ENCODE assay signal across 12 cellular contexts in genomic region chr16:23837553-23838308, GRCh38. TPM values are rescaled to one million over a fixed set of nuclear protein-coding genes. Genes with fewer than 3 reads are reported as not detected.
A peak's percentile ranks its signal among the peaks of the same experiment; 100 is the strongest.
DNase-seq lines count a peak whose midpoint lies in the region; ATAC-seq lines count a peak whose summit lies in the region.
"Had no signal": no experiment of that assay in that cellular context is flagged by ENCODE, and none has a peak within 500 bp of the region (broad histone marks: within the 10 kb centered on the region; RNA-seq: fewer than 3 reads in every experiment).

No MANE protein-coding gene starts in this region.

- peak overlapping the region; percentile 60 to 76 for H3K4me3 ChIP-seq in stomach smooth muscle (ENCODE audit: low read length in 2 of 2)

- no peaks in the 10 kb centered on the region for H3K36me3 ChIP-seq in stomach smooth muscle (ENCODE audit: control insufficient read depth in 2 of 2, insufficient read depth in 2 of 2, low read length in 2 of 2)

- DNase-seq in activated CD4-positive, alpha-beta T cell treated with anti-CD3 and anti-CD28 coated beads, Interleukin-2, amount 10 ng/mL, durations not matched to agents 7 days and 5 days = no peak
- DNase-seq in activated CD4-positive, alpha-beta T cell treated with anti-CD3 and anti-CD28 coated beads for 1 hour = no peak
- DNase-seq in T-cell (peak in 1 of 34 experiments; percentile 10), germinal center (ENCODE audit: low spot score) (peak; percentile 38), left lobe of liver (ENCODE audit: low spot score) (no peak), cortex of kidney (lab: John Stamatoyannopoulos, UW) (no peak)
- DNase-seq: trophoblast cell had no signal

- peaks cover 74% of the 10 kb centered on the region for H3K4me1 Mint-ChIP-seq in activated CD4-positive, alpha-beta T cell treated with anti-CD3 and anti-CD28 coated beads, Interleukin-2, amount 10 ng/mL, durations not matched to agents 7 days and 5 days
- peaks cover 73 to 75% (median 75%) of the 10 kb centered on the region in 3 donors for H3K4me1 Mint-ChIP-seq in T-cell

- H3K4me1 ChIP-seq in stomach smooth muscle (ENCODE audit: control insufficient read depth, insufficient read depth, low read length) = peaks cover 18% of the 10 kb centered on the region

- no peaks in the 10 kb centered on the region for H3K27me3 Mint-ChIP-seq in activated CD4-positive, alpha-beta T cell treated with anti-CD3 and anti-CD28 coated beads, Interleukin-2, amount 10 ng/mL, durations not matched to agents 7 days and 5 days
- H3K27me3 Mint-ChIP-seq in T-cell = no peaks in the 10 kb centered on the region

- CTCF ChIA-PET in activated CD4-positive, alpha-beta T cell treated with anti-CD3 and anti-CD28 coated beads, Interleukin-2, amount 10 ng/mL, durations not matched to agents 7 days and 5 days (lab: Charles Lee) = no interaction called here
- CTCF ChIA-PET in T-cell (lab: Charles Lee) = interaction anchor here (0.6 to 0.9 kb wide), 2 partner anchors 35 kb away, joined by 3 read pairs; no protein-coding TSS in a partner anchor

- peaks cover 0 to 4% of the 10 kb centered on the region in 2 donors for H3K27me3 ChIP-seq in stomach smooth muscle (ENCODE audit: control insufficient read depth in 1 of 2, insufficient read depth in 2 of 2, low read length in 2 of 2)

- POLR2A ChIA-PET in activated CD4-positive, alpha-beta T cell treated with anti-CD3 and anti-CD28 coated beads, Interleukin-2, amount 10 ng/mL, durations not matched to agents 7 days and 5 days (lab: Charles Lee) = no interaction called here
- POLR2A ChIA-PET in T-cell (lab: Charles Lee) = no interaction called here

- peak overlapping the region; percentile 96 for H3K4me3 Mint-ChIP-seq in activated CD4-positive, alpha-beta T cell treated with anti-CD3 and anti-CD28 coated beads, Interleukin-2, amount 10 ng/mL, durations not matched to agents 7 days and 5 days
- peak overlapping the region; percentile 85 to 96 (median 94) for H3K4me3 Mint-ChIP-seq in T-cell

- no peaks in the 10 kb centered on the region for H3K9me3 ChIP-seq in stomach smooth muscle (ENCODE audit: control insufficient read depth in 2 of 2, low read length in 2 of 2)

- H3K27ac Mint-ChIP-seq in activated CD4-positive, alpha-beta T cell treated with anti-CD3 and anti-CD28 coated beads, Interleukin-2, amount 10 ng/mL, durations not matched to agents 7 days and 5 days = peak overlapping the region; percentile 84
- H3K27ac Mint-ChIP-seq in T-cell = peak overlapping the region; percentile 73 to 90

- H3K36me3 Mint-ChIP-seq in activated CD4-positive, alpha-beta T cell treated with anti-CD3 and anti-CD28 coated beads, Interleukin-2, amount 10 ng/mL, durations not matched to agents 7 days and 5 days (ENCODE audit: low read depth) = peaks cover 36% of the 10 kb centered on the region
- peaks cover 3% of the 10 kb centered on the region for H3K36me3 Mint-ChIP-seq in T-cell

- ATAC-seq in T-cell (replicated peaks in 1 of 4) = no peak
- no peak for ATAC-seq in left lobe of liver
- ATAC-seq in HG02798 (IDR thresholded peaks at IDR 0.05; ENCODE audit: poor library complexity, unreplicated experiment) = no peak
- ATAC-seq: Panc1 had no signal

- no peak overlapping the region for H3K9ac ChIP-seq in stomach smooth muscle (ENCODE audit: low read length in 2 of 2)

- H3K27ac ChIP-seq in stomach smooth muscle (ENCODE audit: low read length) = no peak overlapping the region

- no peaks in the 10 kb centered on the region for H3K9me3 Mint-ChIP-seq in activated CD4-positive, alpha-beta T cell treated with anti-CD3 and anti-CD28 coated beads, Interleukin-2, amount 10 ng/mL, durations not matched to agents 7 days and 5 days
- H3K9me3 Mint-ChIP-seq in T-cell = no peaks in the 10 kb centered on the region

RNA-seq across cellular contexts. Expression of gene PRKCB, which starts 1.9 kb away (rescaled TPM):
- total RNA-seq in activated CD4-positive, alpha-beta T cell treated with anti-CD3 and anti-CD28 coated beads, Interleukin-2, amount 10 ng/mL, durations not matched to agents 7 days and 5 days = 10 to 100 TPM; 77.8 to 81.0 TPM
- total RNA-seq in T-cell (100 to 1,000 TPM in 4 of 5 donors, 10 to 100 TPM in 1; 84.7 to 114 (median 105) TPM), left lobe of liver (3.3 TPM)
- total RNA-seq: dermis microvascular lymphatic vessel endothelial cell, LHCN-M2 had no signal

Comparison
In these comparisons a context has a peak if more than half of its experiments do, and no peak if none do; other contexts are left out.
1. RNA of gene PRKCB, which starts 1.9 kb away (total RNA-seq): 84.7 to 114 TPM in T-cell and 77.8 to 81.0 TPM in activated CD4-positive, alpha-beta T cell treated with anti-CD3 and anti-CD28 coated beads, Interleukin-2, amount 10 ng/mL, durations not matched to agents 7 days and 5 days; 3.3 TPM in left lobe of liver (single experiment); every median in the first group is over 10 times any median in the second.